ENCODE assay signal across 2 cellular contexts in the genomic region with DNA sequence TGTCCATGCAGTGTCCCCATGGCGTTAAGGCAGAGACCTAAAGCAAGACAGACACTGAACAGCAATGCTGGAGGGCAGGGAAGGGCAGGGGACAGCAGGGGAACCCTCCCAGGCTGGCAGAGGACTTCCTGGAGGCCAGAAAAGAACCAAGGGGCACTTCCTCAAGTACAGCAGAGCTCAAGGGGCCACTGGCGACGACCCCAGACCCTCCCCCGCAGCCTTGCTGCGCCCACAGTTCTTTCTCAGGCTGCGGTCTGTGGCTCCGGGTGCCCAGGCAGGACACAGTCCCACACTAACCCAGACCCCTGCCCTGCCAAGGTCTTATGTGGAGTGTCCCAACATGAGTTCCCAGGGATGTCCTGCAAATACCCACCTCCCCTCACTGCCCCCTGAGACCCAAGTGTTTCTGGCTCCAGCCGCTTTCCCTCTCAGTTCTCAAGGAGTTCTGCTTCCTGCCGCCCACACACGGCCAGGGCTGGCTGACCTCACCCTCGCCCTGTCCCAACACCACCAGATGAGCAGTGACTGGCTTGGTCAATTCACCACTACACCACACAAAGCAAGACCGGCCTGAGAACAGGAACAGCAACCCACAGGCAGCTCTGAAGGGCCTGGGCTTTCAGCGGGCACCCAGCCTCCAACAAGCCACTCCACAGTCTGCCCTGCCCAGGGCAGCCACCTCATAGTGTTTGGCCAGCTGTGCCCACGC.
TF ChIP-seq lines count a peak whose summit lies in the region.

No MANE protein-coding gene starts in this region.

TF ChIP-seq in SK-N-SH, 30 proteins besides CTCF, POLR2A, EP300 and RAD21 (continued from another document):
- no peak for TF ChIP-seq USF1 (IDR thresholded peaks at IDR 0.05; ENCODE audit: borderline replicate concordance, low read depth)
- no peak for TF ChIP-seq MXI1 (IDR thresholded peaks at IDR 0.05; ENCODE audit: low read depth, low read length)
- no peak for TF ChIP-seq ELF1 (IDR thresholded peaks at IDR 0.05)
- no peak for TF ChIP-seq RFX5 (IDR thresholded peaks at IDR 0.05; ENCODE audit: low read length)
- no peak for TF ChIP-seq TEAD4 (IDR thresholded peaks at IDR 0.05; ENCODE audit: borderline replicate concordance, insufficient read depth)
- TF ChIP-seq, protein P1, sequence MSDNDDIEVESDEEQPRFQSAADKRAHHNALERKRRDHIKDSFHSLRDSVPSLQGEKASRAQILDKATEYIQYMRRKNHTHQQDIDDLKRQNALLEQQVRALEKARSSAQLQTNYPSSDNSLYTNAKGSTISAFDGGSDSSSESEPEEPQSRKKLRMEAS (IDR thresholded peaks at IDR 0.05; ENCODE audit: low read depth), result no peak

TF ChIP-seq in SK-N-SH treated with all-trans-retinoic acid at 6 μM for 48 hours, 23 proteins besides CTCF, POLR2A, EP300 and RAD21 (continued from another document):
- TF ChIP-seq, protein P2, sequence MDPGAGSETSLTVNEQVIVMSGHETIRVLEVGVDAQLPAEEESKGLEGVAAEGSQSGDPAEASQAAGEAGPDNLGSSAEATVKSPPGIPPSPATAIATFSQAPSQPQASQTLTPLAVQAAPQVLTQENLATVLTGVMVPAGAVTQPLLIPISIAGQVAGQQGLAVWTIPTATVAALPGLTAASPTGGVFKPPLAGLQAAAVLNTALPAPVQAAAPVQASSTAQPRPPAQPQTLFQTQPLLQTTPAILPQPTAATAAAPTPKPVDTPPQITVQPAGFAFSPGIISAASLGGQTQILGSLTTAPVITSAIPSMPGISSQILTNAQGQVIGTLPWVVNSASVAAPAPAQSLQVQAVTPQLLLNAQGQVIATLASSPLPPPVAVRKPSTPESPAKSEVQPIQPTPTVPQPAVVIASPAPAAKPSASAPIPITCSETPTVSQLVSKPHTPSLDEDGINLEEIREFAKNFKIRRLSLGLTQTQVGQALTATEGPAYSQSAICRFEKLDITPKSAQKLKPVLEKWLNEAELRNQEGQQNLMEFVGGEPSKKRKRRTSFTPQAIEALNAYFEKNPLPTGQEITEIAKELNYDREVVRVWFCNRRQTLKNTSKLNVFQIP (CRISPR knock-in tag; IDR thresholded peaks at IDR 0.05; ENCODE audit: borderline replicate concordance, low read depth), result no peak
- TF ChIP-seq PPARA (CRISPR knock-in tag; IDR thresholded peaks at IDR 0.05; ENCODE audit: borderline replicate concordance), result no peak
- TF ChIP-seq ZNF8 (CRISPR knock-in tag; IDR thresholded peaks at IDR 0.05), result no peak
- TF ChIP-seq TCF4 (CRISPR knock-in tag; IDR thresholded peaks at IDR 0.05; ENCODE audit: borderline replicate concordance), result no peak
- no peak for TF ChIP-seq ARNTL (CRISPR knock-in tag; IDR thresholded peaks at IDR 0.05; ENCODE audit: borderline replicate concordance, low read depth)
- no peak for TF ChIP-seq BACH2 (CRISPR knock-in tag; IDR thresholded peaks at IDR 0.05; ENCODE audit: borderline replicate concordance)
- no peak for TF ChIP-seq CSDC2 (CRISPR knock-in tag; IDR thresholded peaks at IDR 0.05)
- TF ChIP-seq ZFP30 (CRISPR knock-in tag; IDR thresholded peaks at IDR 0.05), result no peak
- no peak for TF ChIP-seq TSHZ2 (CRISPR knock-in tag; IDR thresholded peaks at IDR 0.05)
- no peak for TF ChIP-seq ZNF70 (CRISPR knock-in tag; IDR thresholded peaks at IDR 0.05)
